Comparison of ENCODE assay signal across 8 cellular contexts in genomic region chr6:168968228-168968627, GRCh38.
DNase-seq lines count a peak whose midpoint lies in the region; ATAC-seq, FAIRE-seq and TF ChIP-seq lines count a peak whose summit lies in the region.

No MANE protein-coding gene starts in this region.

- ATAC-seq in A549 (no peak), GM21529 (IDR thresholded peaks at IDR 0.05; ENCODE audit: unreplicated experiment) (peak; percentile 58)
- ATAC-seq in stimulated activated naive B cell treated with anti-CD40 and anti-IgM and Interleukin-4, amounts not matched to agents 10 μg/mL and 1 μg/mL and 100 μg/mL, for 72 hours (replicated peaks), result no peak

- no peaks in the 10 kb centered on the region for H4K20me1 ChIP-seq in OCI-LY7 (ENCODE audit: insufficient read depth, low read length)

- DNase-seq in A549 (ENCODE audit: low read depth in 1 of 2, low spot score in 1 of 2) (no peak), OCI-LY7 (ENCODE audit: low spot score) (peak; percentile 5), fibroblast of mammary gland (ENCODE audit: low read depth) (peak; percentile 100), smooth muscle cell of the brain vasculature (ENCODE audit: low read depth, low spot score) (peak; percentile 7)
- DNase-seq in stimulated activated naive B cell treated with anti-CD40 and anti-IgM and Interleukin-4, amounts not matched to agents 10 μg/mL and 1 μg/mL and 100 μg/mL, for 72 hours, result no peak
- DNase-seq in activated CD4-positive, alpha-beta T cell treated with anti-CD3 and anti-CD28 coated beads, Interleukin-2, amount 50 U/mL, for 48 hours, result no peak
- no peak for DNase-seq in activated effector memory CD4-positive, alpha-beta T cell treated with anti-CD3 and anti-CD28 coated beads, Interleukin-2, amount 50 U/mL, for 16 hours

- H3K79me2 ChIP-seq in OCI-LY7 (ENCODE audit: insufficient read depth, low read depth, low read length), result no peaks in the 10 kb centered on the region

- WGBS in A549 (ENCODE audit: missing lambda C conversion rate), result 57% methylated on average over 10 of the region's 10 CpGs

- no TSS peak for BruUV-seq in OCI-LY7 (replicated peaks; lab: Mats Ljungman, UMichigan)

- no peaks in the 10 kb centered on the region; the same call in 1 of the 2 replicates for H3K9me2 ChIP-seq in OCI-LY7 (ENCODE audit: insufficient read depth, low read length)

- H3K4me1 Mint-ChIP-seq in stimulated activated naive B cell treated with anti-CD40 and anti-IgM and Interleukin-4, amounts not matched to agents 10 μg/mL and 1 μg/mL and 100 μg/mL, for 72 hours, result no peaks in the 10 kb centered on the region

- peaks cover 0 to 2% of the 10 kb centered on the region in 2 donors for H3K9me3 Mint-ChIP-seq in stimulated activated naive B cell treated with anti-CD40 and anti-IgM and Interleukin-4, amounts not matched to agents 10 μg/mL and 1 μg/mL and 100 μg/mL, for 72 hours

- intact Hi-C loops in OCI-LY7 (cut with micrococcal nuclease; ENCODE audit: unreplicated experiment), result no loop called here

- no peak overlapping the region for H3K27ac Mint-ChIP-seq in stimulated activated naive B cell treated with anti-CD40 and anti-IgM and Interleukin-4, amounts not matched to agents 10 μg/mL and 1 μg/mL and 100 μg/mL, for 72 hours

- H3K36me3 ChIP-seq in OCI-LY7 (ENCODE audit: insufficient read depth, low read length), result no peaks in the 10 kb centered on the region

- no peak overlapping the region for H3K4me3 Mint-ChIP-seq in stimulated activated naive B cell treated with anti-CD40 and anti-IgM and Interleukin-4, amounts not matched to agents 10 μg/mL and 1 μg/mL and 100 μg/mL, for 72 hours

- peaks cover 8 to 14% of the 10 kb centered on the region in 2 donors for H3K27me3 Mint-ChIP-seq in stimulated activated naive B cell treated with anti-CD40 and anti-IgM and Interleukin-4, amounts not matched to agents 10 μg/mL and 1 μg/mL and 100 μg/mL, for 72 hours

- no peak overlapping the region for H2AFZ ChIP-seq in OCI-LY7 (ENCODE audit: low read length)

- TF ChIP-seq RAD21 in A549 (conservative IDR thresholded peaks at IDR 0.05 in 1 of 2, IDR thresholded peaks at IDR 0.05 in 1 of 2), result no peak

- H3K27ac ChIP-seq in A549, result no peak overlapping the region
- no peak overlapping the region for H3K27ac ChIP-seq in OCI-LY7 (ENCODE audit: low read depth, low read length, poor library complexity, severe bottlenecking)

- POLR2A ChIA-PET in A549 (lab: Yijun Ruan, JAX), result no interaction called here
- POLR2A ChIA-PET in OCI-LY7 (lab: Charles Lee), result no interaction called here

- FAIRE-seq in A549 (lab: Jason Lieb, UNC), result no peak

- peaks cover 3% of the 10 kb centered on the region; the same call in 1 of the 3 replicates for H3K9me3 ChIP-seq in A549
- H3K9me3 ChIP-seq in OCI-LY7 (ENCODE audit: low read length), result no peaks in the 10 kb centered on the region

- TF ChIP-seq POLR2A in A549 (IDR thresholded peaks at IDR 0.05; ENCODE audit: low read length), result no peak

- H3K4me2 ChIP-seq in A549, result no peak overlapping the region
- no peak overlapping the region for H3K4me2 ChIP-seq in OCI-LY7 (ENCODE audit: low read length)

- no peaks in the 10 kb centered on the region for H3K36me3 Mint-ChIP-seq in stimulated activated naive B cell treated with anti-CD40 and anti-IgM and Interleukin-4, amounts not matched to agents 10 μg/mL and 1 μg/mL and 100 μg/mL, for 72 hours

- CTCF ChIA-PET in A549 (lab: Yijun Ruan, JAX), result no interaction called here
- CTCF ChIA-PET in OCI-LY7 (lab: Charles Lee; ENCODE audit: unreplicated experiment), result no interaction called here

- H3K4me1 ChIP-seq in A549 (no peaks in the 10 kb centered on the region), OCI-LY7 (ENCODE audit: insufficient read depth, low read length, poor library complexity, severe bottlenecking) (no peaks in the 10 kb centered on the region)

- TF ChIP-seq CTCF in A549 (IDR thresholded peaks at IDR 0.05) (no peak), OCI-LY7 (conservative IDR thresholded peaks at IDR 0.05; ENCODE audit: low read length) (no peak), fibroblast of mammary gland (conservative IDR thresholded peaks at IDR 0.05; ENCODE audit: control insufficient read depth, insufficient read depth, low read depth, low read length) (no peak)

- no peak for TF ChIP-seq EP300 in A549 (IDR thresholded peaks at IDR 0.05)

- H3K4me3 ChIP-seq in A549 (no peak overlapping the region), OCI-LY7 (ENCODE audit: low read depth, low read length, poor library complexity, severe bottlenecking) (no peak overlapping the region), fibroblast of mammary gland (ENCODE audit: control insufficient read depth, low read depth, low read length) (no peak overlapping the region)

TF ChIP-seq in A549, 52 proteins besides CTCF, POLR2A, EP300 and RAD21:
- TF ChIP-seq BCL3 (IDR thresholded peaks at IDR 0.05) (no peak), USF2 (IDR thresholded peaks at IDR 0.05) (peak; percentile 25; the same call in 1 of the 2 replicates), FOSL2 (IDR thresholded peaks at IDR 0.05) (no peak), FOSL2 (CRISPR knock-in tag; IDR thresholded peaks at IDR 0.05) (peak; percentile 56), MAFK (IDR thresholded peaks at IDR 0.05; ENCODE audit: partially characterized antibody) (peak; percentile 35), HOXB13 (CRISPR knock-in tag; IDR thresholded peaks at IDR 0.05; ENCODE audit: low read depth) (no peak)

Comparison
In these comparisons a context has a peak if more than half of its experiments do, and no peak if none do; other contexts are left out.
1. DNase-seq: peak in OCI-LY7 (single experiment), fibroblast of mammary gland (single experiment) and smooth muscle cell of the brain vasculature (single experiment); none in A549 (0 of 2), stimulated activated naive B cell treated with anti-CD40 and anti-IgM and Interleukin-4, amounts not matched to agents 10 μg/mL and 1 μg/mL and 100 μg/mL, for 72 hours (single experiment), activated CD4-positive, alpha-beta T cell treated with anti-CD3 and anti-CD28 coated beads, Interleukin-2, amount 50 U/mL, for 48 hours (0 of 2) and activated effector memory CD4-positive, alpha-beta T cell treated with anti-CD3 and anti-CD28 coated beads, Interleukin-2, amount 50 U/mL, for 16 hours (single experiment).